1 cellular context compared by ENCODE assay signal in genomic region chr12:32021346-32021773, GRCh38.
TF ChIP-seq lines count a peak whose summit lies in the region.

No MANE protein-coding gene starts in this region.

TF ChIP-seq in K562, 482 proteins besides CTCF, POLR2A, EP300 and RAD21 (continued from another document and continues in another):
- TF ChIP-seq ETS1 (conservative IDR thresholded peaks at IDR 0.05; ENCODE audit: control insufficient read depth, low read depth, low read length) (no peak), ZNF239 (CRISPR knock-in tag; IDR thresholded peaks at IDR 0.05) (peak; percentile 93), ZNF445 (CRISPR knock-in tag; IDR thresholded peaks at IDR 0.05; ENCODE audit: low read depth) (peak; percentile 87), YY1 (IDR thresholded peaks at IDR 0.05; ENCODE audit: borderline replicate concordance in 1 of 3, control insufficient read depth in 1 of 3, extremely low read depth in 1 of 3, insufficient read depth in 3 of 3, insufficient read length in 1 of 3, insufficient replicate concordance in 2 of 3, low read depth in 1 of 3, low read length in 2 of 3) (no peak), STAG1 (CRISPR knock-in tag; IDR thresholded peaks at IDR 0.05; ENCODE audit: borderline replicate concordance) (no peak), MNT (conservative IDR thresholded peaks at IDR 0.05) (no peak), NFIC (IDR thresholded peaks at IDR 0.05) (no peak), TSHZ1 (CRISPR knock-in tag; IDR thresholded peaks at IDR 0.05) (peak; percentile 97), FOXP4 (CRISPR knock-in tag; IDR thresholded peaks at IDR 0.05; ENCODE audit: borderline replicate concordance) (no peak), ZNF274 (IDR thresholded peaks at IDR 0.05; ENCODE audit: borderline replicate concordance, low read depth, low read length) (no peak), ZNF23 (CRISPR knock-in tag; IDR thresholded peaks at IDR 0.05) (peak; percentile 84), TEAD2 (tag; IDR thresholded peaks at IDR 0.05) (peak; percentile 98), TCF15 (CRISPR knock-in tag; IDR thresholded peaks at IDR 0.05) (peak; percentile 97), E2F5 (CRISPR knock-in tag; IDR thresholded peaks at IDR 0.05) (no peak), ZNF217 (CRISPR knock-in tag; IDR thresholded peaks at IDR 0.05) (no peak), SP1 (CRISPR knock-in tag; IDR thresholded peaks at IDR 0.05) (no peak), CXXC5 (CRISPR knock-in tag; IDR thresholded peaks at IDR 0.05) (peak; percentile 98), JUNB (CRISPR knock-in tag; conservative IDR thresholded peaks at IDR 0.05) (no peak; the same call in 1 of the 2 replicates), ASH1L (IDR thresholded peaks at IDR 0.05; ENCODE audit: borderline replicate concordance, low read depth, partially characterized antibody) (no peak), RBM15 (IDR thresholded peaks at IDR 0.05; ENCODE audit: insufficient read depth, low read length) (no peak), ZNF583 (CRISPR knock-in tag; IDR thresholded peaks at IDR 0.05) (peak; percentile 99), ZBTB2 (IDR thresholded peaks at IDR 0.05) (peak; percentile 90), SMC3 (conservative IDR thresholded peaks at IDR 0.05; ENCODE audit: insufficient read depth, low read depth, low read length) (no peak), ZBED1 (IDR thresholded peaks at IDR 0.05) (no peak), ZNF277 (CRISPR knock-in tag; IDR thresholded peaks at IDR 0.05; ENCODE audit: borderline replicate concordance) (no peak), HNRNPLL (IDR thresholded peaks at IDR 0.05; ENCODE audit: low read depth, low read length, poor library complexity, severe bottlenecking) (no peak), USF2 (CRISPR knock-in tag; IDR thresholded peaks at IDR 0.05) (no peak), CREB1 (IDR thresholded peaks at IDR 0.05) (no peak), CREB1 (CRISPR knock-in tag; IDR thresholded peaks at IDR 0.05) (no peak), ZC3H11A (IDR thresholded peaks at IDR 0.05; ENCODE audit: low read depth, low read length) (no peak)
